Comparison of ENCODE assay signal across 1 cellular context in the genomic region with DNA sequence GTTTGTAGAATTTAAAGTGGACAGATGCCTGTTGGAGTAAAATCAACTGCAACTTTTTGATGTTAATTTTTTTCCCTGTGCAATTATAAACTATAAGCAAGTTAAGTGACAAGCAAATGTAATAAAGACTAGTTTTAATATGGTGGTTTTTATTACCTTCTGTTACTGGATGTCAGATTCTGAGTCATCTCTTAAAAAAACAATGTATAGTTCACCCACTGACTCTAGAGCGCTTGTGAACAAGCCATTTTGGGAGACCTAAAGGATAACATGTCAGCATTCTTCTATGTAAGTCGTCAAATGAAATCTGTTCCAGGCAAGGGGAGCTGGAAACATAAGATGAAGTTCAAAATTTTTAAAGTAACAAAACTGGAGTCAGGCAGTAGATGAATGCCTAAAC.
A peak's percentile ranks its signal among the peaks of the same experiment; 100 is the strongest.
TF ChIP-seq lines count a peak whose summit lies in the region.

No MANE protein-coding gene starts in this region.

TF ChIP-seq in HEK293, 187 proteins besides CTCF, POLR2A, EP300 and RAD21 (continued from another document):
- TF ChIP-seq, protein P1, sequence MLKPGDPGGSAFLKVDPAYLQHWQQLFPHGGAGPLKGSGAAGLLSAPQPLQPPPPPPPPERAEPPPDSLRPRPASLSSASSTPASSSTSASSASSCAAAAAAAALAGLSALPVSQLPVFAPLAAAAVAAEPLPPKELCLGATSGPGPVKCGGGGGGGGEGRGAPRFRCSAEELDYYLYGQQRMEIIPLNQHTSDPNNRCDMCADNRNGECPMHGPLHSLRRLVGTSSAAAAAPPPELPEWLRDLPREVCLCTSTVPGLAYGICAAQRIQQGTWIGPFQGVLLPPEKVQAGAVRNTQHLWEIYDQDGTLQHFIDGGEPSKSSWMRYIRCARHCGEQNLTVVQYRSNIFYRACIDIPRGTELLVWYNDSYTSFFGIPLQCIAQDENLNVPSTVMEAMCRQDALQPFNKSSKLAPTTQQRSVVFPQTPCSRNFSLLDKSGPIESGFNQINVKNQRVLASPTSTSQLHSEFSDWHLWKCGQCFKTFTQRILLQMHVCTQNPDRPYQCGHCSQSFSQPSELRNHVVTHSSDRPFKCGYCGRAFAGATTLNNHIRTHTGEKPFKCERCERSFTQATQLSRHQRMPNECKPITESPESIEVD (tag by site-specific recombination; IDR thresholded peaks at IDR 0.05), result peak; percentile 70
- TF ChIP-seq ZNF274 (IDR thresholded peaks at IDR 0.05; ENCODE audit: low read length) (no peak), ZNF274 (tag by site-specific recombination; IDR thresholded peaks at IDR 0.05; ENCODE audit: borderline replicate concordance) (no peak), ZEB2 (tag by site-specific recombination; IDR thresholded peaks at IDR 0.05) (0 out of 2 replicates have a peak, but pooled peaks have one; percentile 14), ZNF560 (tag by site-specific recombination; IDR thresholded peaks at IDR 0.05; ENCODE audit: borderline replicate concordance) (no peak)
- TF ChIP-seq, protein P2, sequence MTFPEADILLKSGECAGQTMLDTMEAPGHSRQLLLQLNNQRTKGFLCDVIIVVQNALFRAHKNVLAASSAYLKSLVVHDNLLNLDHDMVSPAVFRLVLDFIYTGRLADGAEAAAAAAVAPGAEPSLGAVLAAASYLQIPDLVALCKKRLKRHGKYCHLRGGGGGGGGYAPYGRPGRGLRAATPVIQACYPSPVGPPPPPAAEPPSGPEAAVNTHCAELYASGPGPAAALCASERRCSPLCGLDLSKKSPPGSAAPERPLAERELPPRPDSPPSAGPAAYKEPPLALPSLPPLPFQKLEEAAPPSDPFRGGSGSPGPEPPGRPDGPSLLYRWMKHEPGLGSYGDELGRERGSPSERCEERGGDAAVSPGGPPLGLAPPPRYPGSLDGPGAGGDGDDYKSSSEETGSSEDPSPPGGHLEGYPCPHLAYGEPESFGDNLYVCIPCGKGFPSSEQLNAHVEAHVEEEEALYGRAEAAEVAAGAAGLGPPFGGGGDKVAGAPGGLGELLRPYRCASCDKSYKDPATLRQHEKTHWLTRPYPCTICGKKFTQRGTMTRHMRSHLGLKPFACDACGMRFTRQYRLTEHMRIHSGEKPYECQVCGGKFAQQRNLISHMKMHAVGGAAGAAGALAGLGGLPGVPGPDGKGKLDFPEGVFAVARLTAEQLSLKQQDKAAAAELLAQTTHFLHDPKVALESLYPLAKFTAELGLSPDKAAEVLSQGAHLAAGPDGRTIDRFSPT (tag by site-specific recombination; IDR thresholded peaks at IDR 0.05), result no peak
- TF ChIP-seq, protein P3, sequence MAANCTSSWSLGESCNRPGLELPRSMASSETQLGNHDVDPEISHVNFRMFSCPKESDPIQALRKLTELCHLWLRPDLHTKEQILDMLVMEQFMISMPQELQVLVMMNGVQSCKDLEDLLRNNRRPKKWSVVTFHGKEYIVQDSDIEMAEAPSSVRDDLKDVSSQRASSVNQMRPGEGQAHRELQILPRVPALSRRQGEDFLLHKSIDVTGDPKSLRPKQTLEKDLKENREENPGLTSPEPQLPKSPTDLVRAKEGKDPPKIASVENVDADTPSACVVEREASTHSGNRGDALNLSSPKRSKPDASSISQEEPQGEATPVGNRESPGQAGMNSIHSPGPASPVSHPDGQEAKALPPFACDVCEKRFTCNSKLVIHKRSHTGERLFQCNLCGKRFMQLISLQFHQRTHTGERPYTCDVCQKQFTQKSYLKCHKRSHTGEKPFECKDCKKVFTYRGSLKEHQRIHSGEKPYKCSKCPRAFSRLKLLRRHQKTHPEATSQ (tag by site-specific recombination; IDR thresholded peaks at IDR 0.05), result no peak
- TF ChIP-seq, protein P4, sequence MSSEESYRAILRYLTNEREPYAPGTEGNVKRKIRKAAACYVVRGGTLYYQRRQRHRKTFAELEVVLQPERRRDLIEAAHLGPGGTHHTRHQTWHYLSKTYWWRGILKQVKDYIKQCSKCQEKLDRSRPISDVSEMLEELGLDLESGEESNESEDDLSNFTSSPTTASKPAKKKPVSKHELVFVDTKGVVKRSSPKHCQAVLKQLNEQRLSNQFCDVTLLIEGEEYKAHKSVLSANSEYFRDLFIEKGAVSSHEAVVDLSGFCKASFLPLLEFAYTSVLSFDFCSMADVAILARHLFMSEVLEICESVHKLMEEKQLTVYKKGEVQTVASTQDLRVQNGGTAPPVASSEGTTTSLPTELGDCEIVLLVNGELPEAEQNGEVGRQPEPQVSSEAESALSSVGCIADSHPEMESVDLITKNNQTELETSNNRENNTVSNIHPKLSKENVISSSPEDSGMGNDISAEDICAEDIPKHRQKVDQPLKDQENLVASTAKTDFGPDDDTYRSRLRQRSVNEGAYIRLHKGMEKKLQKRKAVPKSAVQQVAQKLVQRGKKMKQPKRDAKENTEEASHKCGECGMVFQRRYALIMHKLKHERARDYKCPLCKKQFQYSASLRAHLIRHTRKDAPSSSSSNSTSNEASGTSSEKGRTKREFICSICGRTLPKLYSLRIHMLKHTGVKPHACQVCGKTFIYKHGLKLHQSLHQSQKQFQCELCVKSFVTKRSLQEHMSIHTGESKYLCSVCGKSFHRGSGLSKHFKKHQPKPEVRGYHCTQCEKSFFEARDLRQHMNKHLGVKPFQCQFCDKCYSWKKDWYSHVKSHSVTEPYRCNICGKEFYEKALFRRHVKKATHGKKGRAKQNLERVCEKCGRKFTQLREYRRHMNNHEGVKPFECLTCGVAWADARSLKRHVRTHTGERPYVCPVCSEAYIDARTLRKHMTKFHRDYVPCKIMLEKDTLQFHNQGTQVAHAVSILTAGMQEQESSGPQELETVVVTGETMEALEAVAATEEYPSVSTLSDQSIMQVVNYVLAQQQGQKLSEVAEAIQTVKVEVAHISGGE (tag by site-specific recombination; conservative IDR thresholded peaks at IDR 0.05; ENCODE audit: low read depth), result no peak
- TF ChIP-seq, protein P5, sequence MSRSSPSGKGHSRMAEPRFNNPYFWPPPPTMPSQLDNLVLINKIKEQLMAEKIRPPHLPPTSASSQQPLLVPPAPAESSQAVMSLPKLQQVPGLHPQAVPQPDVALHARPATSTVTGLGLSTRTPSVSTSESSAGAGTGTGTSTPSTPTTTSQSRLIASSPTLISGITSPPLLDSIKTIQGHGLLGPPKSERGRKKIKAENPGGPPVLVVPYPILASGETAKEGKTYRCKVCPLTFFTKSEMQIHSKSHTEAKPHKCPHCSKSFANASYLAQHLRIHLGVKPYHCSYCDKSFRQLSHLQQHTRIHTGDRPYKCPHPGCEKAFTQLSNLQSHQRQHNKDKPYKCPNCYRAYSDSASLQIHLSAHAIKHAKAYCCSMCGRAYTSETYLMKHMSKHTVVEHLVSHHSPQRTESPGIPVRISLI (tag by site-specific recombination; IDR thresholded peaks at IDR 0.05), result no peak
- TF ChIP-seq, protein P6, sequence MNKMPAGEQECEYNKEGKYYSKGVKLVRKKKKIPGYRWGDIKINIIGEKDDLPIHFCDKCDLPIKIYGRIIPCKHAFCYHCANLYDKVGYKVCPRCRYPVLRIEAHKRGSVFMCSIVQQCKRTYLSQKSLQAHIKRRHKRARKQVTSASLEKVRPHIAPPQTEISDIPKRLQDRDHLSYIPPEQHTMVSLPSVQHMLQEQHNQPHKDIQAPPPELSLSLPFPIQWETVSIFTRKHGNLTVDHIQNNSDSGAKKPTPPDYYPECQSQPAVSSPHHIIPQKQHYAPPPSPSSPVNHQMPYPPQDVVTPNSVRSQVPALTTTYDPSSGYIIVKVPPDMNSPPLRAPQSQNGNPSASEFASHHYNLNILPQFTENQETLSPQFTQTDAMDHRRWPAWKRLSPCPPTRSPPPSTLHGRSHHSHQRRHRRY (tag by site-specific recombination; IDR thresholded peaks at IDR 0.05), result no peak
- TF ChIP-seq, protein P7, sequence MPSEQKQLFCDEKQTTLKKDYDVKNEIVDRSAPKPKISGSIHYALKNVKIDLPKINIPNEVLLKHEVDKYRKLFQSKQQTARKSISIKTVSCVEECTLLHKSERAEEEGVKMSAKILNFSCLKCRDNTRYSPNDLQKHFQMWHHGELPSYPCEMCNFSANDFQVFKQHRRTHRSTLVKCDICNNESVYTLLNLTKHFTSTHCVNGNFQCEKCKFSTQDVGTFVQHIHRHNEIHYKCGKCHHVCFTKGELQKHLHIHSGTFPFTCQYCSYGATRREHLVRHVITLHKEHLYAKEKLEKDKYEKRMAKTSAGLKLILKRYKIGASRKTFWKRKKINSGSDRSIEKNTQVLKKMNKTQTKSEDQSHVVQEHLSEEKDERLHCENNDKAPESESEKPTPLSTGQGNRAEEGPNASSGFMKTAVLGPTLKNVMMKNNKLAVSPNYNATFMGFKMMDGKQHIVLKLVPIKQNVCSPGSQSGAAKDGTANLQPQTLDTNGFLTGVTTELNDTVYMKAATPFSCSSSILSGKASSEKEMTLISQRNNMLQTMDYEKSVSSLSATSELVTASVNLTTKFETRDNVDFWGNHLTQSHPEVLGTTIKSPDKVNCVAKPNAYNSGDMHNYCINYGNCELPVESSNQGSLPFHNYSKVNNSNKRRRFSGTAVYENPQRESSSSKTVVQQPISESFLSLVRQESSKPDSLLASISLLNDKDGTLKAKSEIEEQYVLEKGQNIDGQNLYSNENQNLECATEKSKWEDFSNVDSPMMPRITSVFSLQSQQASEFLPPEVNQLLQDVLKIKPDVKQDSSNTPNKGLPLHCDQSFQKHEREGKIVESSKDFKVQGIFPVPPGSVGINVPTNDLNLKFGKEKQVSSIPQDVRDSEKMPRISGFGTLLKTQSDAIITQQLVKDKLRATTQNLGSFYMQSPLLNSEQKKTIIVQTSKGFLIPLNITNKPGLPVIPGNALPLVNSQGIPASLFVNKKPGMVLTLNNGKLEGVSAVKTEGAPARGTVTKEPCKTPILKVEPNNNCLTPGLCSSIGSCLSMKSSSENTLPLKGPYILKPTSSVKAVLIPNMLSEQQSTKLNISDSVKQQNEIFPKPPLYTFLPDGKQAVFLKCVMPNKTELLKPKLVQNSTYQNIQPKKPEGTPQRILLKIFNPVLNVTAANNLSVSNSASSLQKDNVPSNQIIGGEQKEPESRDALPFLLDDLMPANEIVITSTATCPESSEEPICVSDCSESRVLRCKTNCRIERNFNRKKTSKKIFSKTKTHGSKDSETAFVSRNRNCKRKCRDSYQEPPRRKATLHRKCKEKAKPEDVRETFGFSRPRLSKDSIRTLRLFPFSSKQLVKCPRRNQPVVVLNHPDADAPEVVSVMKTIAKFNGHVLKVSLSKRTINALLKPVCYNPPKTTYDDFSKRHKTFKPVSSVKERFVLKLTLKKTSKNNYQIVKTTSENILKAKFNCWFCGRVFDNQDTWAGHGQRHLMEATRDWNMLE (tag by site-specific recombination; conservative IDR thresholded peaks at IDR 0.05; ENCODE audit: low read depth), result 0 out of 2 replicates have a peak, but pooled peaks have one; percentile 21
TF ChIP-seq in HEK293: peak in this region for 6.
